In the genomic region with DNA sequence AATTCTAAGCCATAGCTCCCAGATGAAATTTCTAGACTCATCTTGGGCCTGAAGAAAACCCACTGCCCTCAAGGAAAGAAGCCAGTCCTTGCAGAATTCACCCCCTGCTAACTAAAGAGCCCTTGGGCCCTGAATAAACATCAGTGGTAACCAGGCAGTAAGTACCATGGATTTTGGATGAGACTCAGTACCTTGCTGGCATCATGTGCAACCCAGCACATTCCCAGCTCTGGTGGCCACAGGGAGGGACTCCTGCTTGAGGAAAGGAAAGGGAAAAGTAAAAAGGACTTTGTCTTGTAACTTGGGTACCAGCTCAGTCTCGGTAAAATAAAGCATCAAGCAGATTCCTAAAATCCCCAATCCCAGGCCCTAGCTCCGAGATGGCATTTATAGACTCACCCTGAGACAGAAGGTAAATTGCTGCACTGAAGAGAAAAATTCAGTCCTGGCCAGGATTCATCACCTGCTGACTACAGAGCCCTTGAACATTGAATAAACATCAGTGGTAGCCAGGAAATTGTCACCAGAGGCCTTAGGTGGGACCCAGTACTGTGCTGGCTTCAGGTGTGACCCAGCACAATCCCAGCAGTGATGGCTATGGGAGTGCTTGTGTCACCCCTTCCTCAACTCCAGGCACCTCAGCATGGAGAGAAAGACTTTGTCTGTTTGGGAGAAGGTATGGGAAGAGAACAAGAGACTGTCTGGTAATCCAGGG, we compare ENCODE assay signal across 25 cellular contexts. TPM values are rescaled to one million over a fixed set of nuclear protein-coding genes. Genes with fewer than 3 reads are reported as not detected.
DNase-seq lines count a peak whose midpoint lies in the region; ATAC-seq and TF ChIP-seq lines count a peak whose summit lies in the region.
"Had no signal": no experiment of that assay in that cellular context is flagged by ENCODE, and none has a peak within 500 bp of the region (broad histone marks: within the 10 kb centered on the region; RNA-seq: fewer than 3 reads in every experiment).

No MANE protein-coding gene starts in this region.

- intact Hi-C loops in left ventricle myocardium superior (cut with micrococcal nuclease) (no loop called here), Right ventricle myocardium inferior (cut with DNase I) (no loop called here)

- DNase-seq in left ventricle myocardium superior (no peak), Right ventricle myocardium inferior (ENCODE audit: missing footprints) (no peak), medulla oblongata (ENCODE audit: extremely low spot score) (peak; percentile 28), endothelial cell (ENCODE audit: low spot score) (no peak), SK-N-SH (no peak)
- DNase-seq: activated CD8-positive, alpha-beta memory T cell treated with anti-CD3 and anti-CD28 coated beads, Interleukin-2, amount 50 U/mL, for 48 hours; activated effector memory CD4-positive, alpha-beta T cell treated with Interleukin-2 at 50 U/mL for 16 hours; activated naive CD8-positive, alpha-beta T cell treated with anti-CD3 and anti-CD28 coated beads, Interleukin-2, amount 50 U/mL, for 24 hours; GF-D8; H7; MV-4-11; NCI-H1930; NCI-H446; small intestine; WERI-Rb-1 had no signal

- no peak overlapping the region for H3K27ac ChIP-seq in SK-N-SH (ENCODE audit: low read depth in 2 of 2, low read length in 1 of 2)
- H3K27ac ChIP-seq: KMS-11, WERI-Rb-1 had no signal

- H3K36me3 ChIP-seq in SK-N-SH (replicated peaks in 1 of 2; ENCODE audit: control insufficient read depth in 1 of 2, insufficient read depth in 2 of 2, low read length in 1 of 2), result no peaks in the 10 kb centered on the region
- H3K36me3 ChIP-seq: WERI-Rb-1 had no signal

- peaks cover 8% of the 10 kb centered on the region; the same call in 1 of the 2 replicates for H3K27me3 ChIP-seq in SK-N-SH (ENCODE audit: insufficient read depth)

- H3K9me3 Mint-ChIP-seq in brain (peaks cover 8 to 15% (median 10%) of the 10 kb centered on the region in 5 experiments), endothelial cell (ENCODE audit: unreplicated experiment) (peaks cover 12% of the 10 kb centered on the region)
- H3K9me3 Mint-ChIP-seq: activated naive CD8-positive, alpha-beta T cell treated with anti-CD3 and anti-CD28 coated beads, Interleukin-2, amount 50 U/mL, for 24 hours had no signal

- H3K4me1 ChIP-seq in SK-N-SH (ENCODE audit: control insufficient read depth in 1 of 2, insufficient read depth in 2 of 2, low read depth in 1 of 2, low read length in 1 of 2), result no peaks in the 10 kb centered on the region; a peak in 1 of 4 replicates

- H2AFZ ChIP-seq in SK-N-SH (ENCODE audit: low read depth), result no peak overlapping the region

- TF ChIP-seq EP300 in SK-N-SH (IDR thresholded peaks at IDR 0.05; ENCODE audit: borderline replicate concordance in 1 of 2, low read depth in 1 of 2, low read length in 1 of 2), result no peak

- no peaks in the 10 kb centered on the region for H3K9me2 ChIP-seq in SK-N-SH

- H4K20me1 ChIP-seq in SK-N-SH (ENCODE audit: insufficient read depth), result no peaks in the 10 kb centered on the region

- ATAC-seq in left ventricle myocardium superior (peak; percentile 23), Right ventricle myocardium inferior (no peak), GM19328 (IDR thresholded peaks at IDR 0.05; ENCODE audit: unreplicated experiment) (no peak), HG03095 (IDR thresholded peaks at IDR 0.05; ENCODE audit: unreplicated experiment) (no peak)
- ATAC-seq: activated naive CD8-positive, alpha-beta T cell treated with anti-CD3 and anti-CD28 coated beads, Interleukin-2, amount 50 U/mL, for 24 hours; left lobe of liver; SK-N-SH treated with all-trans-retinoic acid at 6 μM for 48 hours; stimulated activated memory B cell treated with anti-CD40 and anti-IgM and Interleukin-4, amounts not matched to agents 10 μg/mL and 1 μg/mL and 100 μg/mL, for 72 hours had no signal

- H3K27me3 Mint-ChIP-seq in brain, result peaks cover 17% of the 10 kb centered on the region
- peaks cover 2% of the 10 kb centered on the region for H3K27me3 Mint-ChIP-seq in endothelial cell (ENCODE audit: unreplicated experiment)

- peak overlapping the region in 4 of 5 experiments; percentile 12 to 80 (median 41) for H3K4me3 Mint-ChIP-seq in brain
- no peak overlapping the region for H3K4me3 Mint-ChIP-seq in endothelial cell (ENCODE audit: unreplicated experiment)
- H3K4me3 Mint-ChIP-seq: dendritic cell treated with granulocyte-macrophage colony-stimulating factor and Interleukin-4, amounts not matched to agents 40 ng/mL and 50 ng/mL, for 4 days had no signal

- peaks cover 18% of the 10 kb centered on the region for H3K36me3 Mint-ChIP-seq in brain
- H3K36me3 Mint-ChIP-seq in endothelial cell (ENCODE audit: low read depth, unreplicated experiment), result peaks cover 4% of the 10 kb centered on the region
- H3K36me3 Mint-ChIP-seq: stimulated activated memory B cell treated with anti-CD40 and anti-IgM and Interleukin-4, amounts not matched to agents 10 μg/mL and 1 μg/mL and 100 μg/mL, for 72 hours had no signal

- peak overlapping the region in 2 of 5 experiments; percentile 29 to 40 for H3K27ac Mint-ChIP-seq in brain
- no peak overlapping the region for H3K27ac Mint-ChIP-seq in endothelial cell (ENCODE audit: unreplicated experiment)
- H3K27ac Mint-ChIP-seq: activated naive CD8-positive, alpha-beta T cell treated with anti-CD3 and anti-CD28 coated beads, Interleukin-2, amount 50 U/mL, for 24 hours; dendritic cell treated with granulocyte-macrophage colony-stimulating factor and Interleukin-4, amounts not matched to agents 40 ng/mL and 50 ng/mL, for 4 days; stimulated activated memory B cell treated with anti-CD40 and anti-IgM and Interleukin-4, amounts not matched to agents 10 μg/mL and 1 μg/mL and 100 μg/mL, for 72 hours had no signal

- WGBS in SK-N-SH (ENCODE audit: low lambda C conversion rate), result 29% methylated on average over 2 of the region's 2 CpGs

- no peaks in the 10 kb centered on the region for H3F3A ChIP-seq in SK-N-SH (replicated peaks; ENCODE audit: insufficient read depth)

- H3K4me2 ChIP-seq in SK-N-SH, result no peak overlapping the region
- H3K4me2 ChIP-seq: KMS-11 had no signal

- POLR2A ChIA-PET in SK-N-SH (lab: Yijun Ruan, JAX), result no interaction called here

- CTCF ChIA-PET in SK-N-SH (lab: Yijun Ruan, JAX), result no interaction called here

- H3K9ac ChIP-seq in SK-N-SH, result no peak overlapping the region
- H3K9ac ChIP-seq: KMS-11 had no signal

- no peaks in the 10 kb centered on the region for H3K9me3 ChIP-seq in SK-N-SH

- no peak overlapping the region for H3K4me3 ChIP-seq in SK-N-SH (ENCODE audit: low read depth in 2 of 2, low read length in 1 of 2)

- H3K79me2 ChIP-seq in SK-N-SH (ENCODE audit: insufficient read depth), result no peaks in the 10 kb centered on the region

- H3K4me1 Mint-ChIP-seq in brain, result peaks cover 24% of the 10 kb centered on the region
- H3K4me1 Mint-ChIP-seq in endothelial cell (ENCODE audit: unreplicated experiment), result no peaks in the 10 kb centered on the region

- no peak for TF ChIP-seq RAD21 in SK-N-SH (IDR thresholded peaks at IDR 0.05; ENCODE audit: low read length)

- TF ChIP-seq CTCF in brain (conservative IDR thresholded peaks at IDR 0.05) (no peak), endothelial cell (IDR thresholded peaks at IDR 0.05; ENCODE audit: unreplicated experiment) (no peak), SK-N-SH (IDR thresholded peaks at IDR 0.05) (no peak)

TF ChIP-seq in SK-N-SH, 30 proteins besides CTCF, POLR2A, EP300 and RAD21:
- TF ChIP-seq RFX5 (IDR thresholded peaks at IDR 0.05; ENCODE audit: low read length), result no peak
- no peak for TF ChIP-seq FOXM1 (IDR thresholded peaks at IDR 0.05; ENCODE audit: low read depth)
- no peak for TF ChIP-seq TAF1 (IDR thresholded peaks at IDR 0.05; ENCODE audit: borderline replicate concordance, low read depth, low read length)
- no peak for TF ChIP-seq FOXJ3 (CRISPR knock-in tag; IDR thresholded peaks at IDR 0.05)
- no peak for TF ChIP-seq EZH2phosphoT487 (IDR thresholded peaks at IDR 0.05; ENCODE audit: borderline replicate concordance, low read depth)
- TF ChIP-seq, protein P1, sequence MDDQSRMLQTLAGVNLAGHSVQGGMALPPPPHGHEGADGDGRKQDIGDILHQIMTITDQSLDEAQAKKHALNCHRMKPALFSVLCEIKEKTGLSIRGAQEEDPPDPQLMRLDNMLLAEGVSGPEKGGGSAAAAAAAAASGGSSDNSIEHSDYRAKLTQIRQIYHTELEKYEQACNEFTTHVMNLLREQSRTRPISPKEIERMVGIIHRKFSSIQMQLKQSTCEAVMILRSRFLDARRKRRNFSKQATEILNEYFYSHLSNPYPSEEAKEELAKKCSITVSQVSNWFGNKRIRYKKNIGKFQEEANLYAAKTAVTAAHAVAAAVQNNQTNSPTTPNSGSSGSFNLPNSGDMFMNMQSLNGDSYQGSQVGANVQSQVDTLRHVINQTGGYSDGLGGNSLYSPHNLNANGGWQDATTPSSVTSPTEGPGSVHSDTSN (IDR thresholded peaks at IDR 0.05), result no peak
- TF ChIP-seq ELF1 (IDR thresholded peaks at IDR 0.05), result no peak
- TF ChIP-seq, protein P2, sequence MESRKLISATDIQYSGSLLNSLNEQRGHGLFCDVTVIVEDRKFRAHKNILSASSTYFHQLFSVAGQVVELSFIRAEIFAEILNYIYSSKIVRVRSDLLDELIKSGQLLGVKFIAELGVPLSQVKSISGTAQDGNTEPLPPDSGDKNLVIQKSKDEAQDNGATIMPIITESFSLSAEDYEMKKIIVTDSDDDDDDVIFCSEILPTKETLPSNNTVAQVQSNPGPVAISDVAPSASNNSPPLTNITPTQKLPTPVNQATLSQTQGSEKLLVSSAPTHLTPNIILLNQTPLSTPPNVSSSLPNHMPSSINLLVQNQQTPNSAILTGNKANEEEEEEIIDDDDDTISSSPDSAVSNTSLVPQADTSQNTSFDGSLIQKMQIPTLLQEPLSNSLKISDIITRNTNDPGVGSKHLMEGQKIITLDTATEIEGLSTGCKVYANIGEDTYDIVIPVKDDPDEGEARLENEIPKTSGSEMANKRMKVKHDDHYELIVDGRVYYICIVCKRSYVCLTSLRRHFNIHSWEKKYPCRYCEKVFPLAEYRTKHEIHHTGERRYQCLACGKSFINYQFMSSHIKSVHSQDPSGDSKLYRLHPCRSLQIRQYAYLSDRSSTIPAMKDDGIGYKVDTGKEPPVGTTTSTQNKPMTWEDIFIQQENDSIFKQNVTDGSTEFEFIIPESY (IDR thresholded peaks at IDR 0.05; ENCODE audit: borderline replicate concordance, low read depth), result no peak
- TF ChIP-seq SMC3 (IDR thresholded peaks at IDR 0.05; ENCODE audit: low read depth, low read length), result no peak

RNA-seq across cellular contexts. Expression of a gene that starts 31.2 kb away (rescaled TPM):
- total RNA-seq in left ventricle myocardium superior, result 0.69 TPM
- 0.43 TPM for total RNA-seq in Right ventricle myocardium inferior
- polyA plus RNA-seq in brain (ENCODE audit: insufficient read depth, low read depth, low replicate concordance), result 1.2 TPM
- total RNA-seq in endothelial cell (ENCODE audit: unreplicated experiment), result 0.31 TPM
- 0.03 TPM in 1 of 2 replicates, not detected in the other for polyA plus RNA-seq in SK-N-SH (2012; rRNA removed)
- polyA plus RNA-seq in SK-N-SH (2012; cell fraction: cytosol; rRNA removed), result 0.03 TPM in 1 of 2 replicates, not detected in the other
- polyA plus RNA-seq in SK-N-SH (2012; cell fraction: nucleus; rRNA removed), result not detected in 2 replicates
- total RNA-seq: endothelial cell of umbilical vein; T-helper 2 cell treated with Interferon-gamma antibody and Interleukin-4, amounts not matched to agents 100 ng/mL and 5 ng/mL, for 36 hours had no signal
- polyA plus RNA-seq: endothelial cell of umbilical vein had no signal
